17 cellular contexts compared by ENCODE assay signal in the genomic region with DNA sequence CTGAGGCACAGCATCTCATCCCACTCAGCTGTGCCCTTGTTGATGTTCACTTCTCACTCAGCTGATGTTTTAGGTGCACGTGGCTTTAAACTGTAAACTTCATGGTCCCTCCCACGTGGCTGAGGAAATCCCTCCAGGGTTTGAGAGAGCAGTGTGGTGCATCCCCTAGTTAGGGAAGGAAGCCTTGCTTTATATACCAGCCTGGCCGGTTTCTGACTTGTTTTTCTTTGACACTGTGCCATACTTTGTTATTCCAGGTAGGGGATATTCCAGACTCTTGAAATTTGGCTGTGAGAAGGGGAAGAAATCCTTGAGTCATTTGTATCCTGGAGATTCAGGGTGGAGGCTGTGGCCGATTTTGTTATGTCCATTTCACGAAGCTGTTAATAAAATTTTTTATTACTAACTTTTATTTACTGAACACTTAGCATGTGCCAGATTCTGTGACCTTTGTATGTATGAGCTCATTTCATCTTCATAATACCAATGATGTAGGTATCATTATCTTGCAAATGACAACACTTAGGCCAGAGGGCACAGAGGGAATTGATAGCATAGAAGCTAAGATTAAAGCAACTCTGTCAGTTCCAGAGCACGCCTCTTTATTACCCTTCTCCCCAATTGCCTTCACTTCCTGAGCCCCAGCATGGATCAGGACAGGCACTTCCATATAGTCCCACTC.
DNase-seq lines count a peak whose midpoint lies in the region; ATAC-seq and TF ChIP-seq lines count a peak whose summit lies in the region.
"Had no signal": no experiment of that assay in that cellular context is flagged by ENCODE, and none has a peak within 500 bp of the region (broad histone marks: within the 10 kb centered on the region; RNA-seq: fewer than 3 reads in every experiment).

No MANE protein-coding gene starts in this region.

- no peak overlapping the region for H3K4me3 ChIP-seq in body of pancreas
- H3K4me3 ChIP-seq in right cardiac atrium (ENCODE audit: low read length) = no peak overlapping the region
- H3K4me3 ChIP-seq: suprapubic skin had no signal

- peak overlapping the region in 3 of 4 donors; percentile 17 to 62 (median 29) for H3K27ac ChIP-seq in body of pancreas
- H3K27ac ChIP-seq in right cardiac atrium (ENCODE audit: low read length) = no peak overlapping the region
- H3K27ac ChIP-seq: suprapubic skin had no signal

- H3K27ac Mint-ChIP-seq in Calu3 (ENCODE audit: unreplicated experiment) = no peak overlapping the region

- 22 to 26% methylated on average over 6 of the region's 6 CpGs for WGBS in body of pancreas, 2 donors
- WGBS in right cardiac atrium = 31% methylated on average over 6 of the region's 6 CpGs

- peak; percentile 53 for ATAC-seq in HG02759 (IDR thresholded peaks at IDR 0.05; ENCODE audit: unreplicated experiment)
- peak; percentile 77 for ATAC-seq in body of pancreas
- ATAC-seq in left lobe of liver = peak; percentile 31
- ATAC-seq in right cardiac atrium = no peak
- ATAC-seq in left ventricle myocardium superior = no peak
- ATAC-seq in HG03097 (IDR thresholded peaks at IDR 0.05; ENCODE audit: low FRiP score, unreplicated experiment) = no peak
- ATAC-seq: HCT116 had no signal

- no TSS peak for BruUV-seq in Calu3 (replicated peaks; lab: Mats Ljungman, UMichigan)

- H3K4me3 Mint-ChIP-seq in Calu3 (ENCODE audit: low read depth, unreplicated experiment) = no peak overlapping the region

- H3K36me3 Mint-ChIP-seq in Calu3 (ENCODE audit: insufficient read depth, unreplicated experiment) = no peaks in the 10 kb centered on the region

- H3K27me3 ChIP-seq in body of pancreas (no peaks in the 10 kb centered on the region), right cardiac atrium (ENCODE audit: control insufficient read depth, insufficient read depth) (no peaks in the 10 kb centered on the region)
- H3K27me3 ChIP-seq: suprapubic skin had no signal

- intact Hi-C loops in Calu3 (cut with micrococcal nuclease; ENCODE audit: unreplicated experiment) (no loop called here), body of pancreas (cut with DNase I) (no loop called here), right cardiac atrium (cut with DNase I) (no loop called here), left ventricle myocardium superior (cut with micrococcal nuclease) (no loop called here)

- TF ChIP-seq CTCF in Calu3 (IDR thresholded peaks at IDR 0.05; ENCODE audit: unreplicated experiment) = no peak
- no peak for TF ChIP-seq CTCF in body of pancreas (IDR thresholded peaks at IDR 0.05)

- H3K27me3 Mint-ChIP-seq in Calu3 (ENCODE audit: unreplicated experiment) = no peaks in the 10 kb centered on the region

- DNase-seq in Calu3 = peak; percentile 10
- DNase-seq in body of pancreas = peak in 1 of 4 donors; percentile 16
- DNase-seq in left lobe of liver (ENCODE audit: low spot score) = no peak
- DNase-seq in right cardiac atrium = no peak
- no peak for DNase-seq in left ventricle myocardium superior
- DNase-seq in NCI-H2107 (lab: John Stamatoyannopoulos, UW) = no peak
- DNase-seq: ACHN; activated T-cell treated with anti-CD3 and anti-CD28 coated beads, Interleukin-2, amount 50 U/mL, for 48 hours; COR-L47; cortex of kidney; posterior cingulate gyrus; RPMI8226; stimulated activated CD4-positive, alpha-beta T cell treated with anti-CD3 and anti-CD28 coated beads, Interleukin-15, amount 100 ng/mL, for 24 hours had no signal

- H3K36me3 ChIP-seq in body of pancreas (replicated peaks in 1 of 2; ENCODE audit: insufficient read depth in 1 of 2, low read depth in 2 of 2) = no peaks in the 10 kb centered on the region

- no peak for TF ChIP-seq POLR2A in body of pancreas (IDR thresholded peaks at IDR 0.05)

- H3K9me3 Mint-ChIP-seq in Calu3 (ENCODE audit: low read depth, unreplicated experiment) = no peaks in the 10 kb centered on the region

- H3K4me1 ChIP-seq in body of pancreas (peaks cover 18% of the 10 kb centered on the region), right cardiac atrium (ENCODE audit: control insufficient read depth, insufficient read depth, low read length) (peaks cover 5% of the 10 kb centered on the region)

- CTCF ChIA-PET in Calu3 (lab: Charles Lee) = no interaction called here

- H3K9me3 ChIP-seq in body of pancreas (no peaks in the 10 kb centered on the region), right cardiac atrium (ENCODE audit: control insufficient read depth, low read length) (no peaks in the 10 kb centered on the region)
- H3K9me3 ChIP-seq: suprapubic skin had no signal

- H3K4me1 Mint-ChIP-seq in Calu3 (ENCODE audit: low read depth, unreplicated experiment) = peaks cover 15% of the 10 kb centered on the region

Comparison
In these comparisons a context has a peak if more than half of its experiments do, and no peak if none do; other contexts are left out.
1. ATAC-seq: peak in HG02759 (single experiment), body of pancreas (single experiment) and left lobe of liver (single experiment); none in right cardiac atrium (0 of 2), left ventricle myocardium superior (single experiment) and HG03097 (single experiment).